ENCODE assay signal across 19 cellular contexts in the genomic region with DNA sequence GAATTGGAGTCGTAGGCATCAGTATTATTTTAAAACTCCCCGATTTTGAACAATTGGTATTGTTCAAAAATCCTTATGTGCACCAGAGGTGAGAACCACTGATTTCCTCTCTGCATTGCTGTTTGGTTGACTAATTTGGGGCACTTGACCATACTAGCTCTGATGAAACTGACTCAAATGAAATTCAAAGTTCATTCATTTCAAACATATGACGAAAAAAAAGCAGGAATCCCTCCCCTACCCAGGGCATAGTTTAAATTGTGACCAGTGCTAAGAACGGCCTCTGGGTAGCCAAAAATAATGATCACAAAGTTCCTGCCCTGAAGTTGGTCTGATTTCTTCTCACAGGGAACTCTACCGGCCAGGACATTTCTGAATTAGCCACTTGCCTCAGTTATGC.
A peak's percentile ranks its signal among the peaks of the same experiment; 100 is the strongest.
DNase-seq lines count a peak whose midpoint lies in the region; ATAC-seq, FAIRE-seq and TF ChIP-seq lines count a peak whose summit lies in the region.
"Had no signal": no experiment of that assay in that cellular context is flagged by ENCODE, and none has a peak within 500 bp of the region (broad histone marks: within the 10 kb centered on the region; RNA-seq: fewer than 3 reads in every experiment).

No MANE protein-coding gene starts in this region.

- DNase-seq in GM18507 (ENCODE audit: extremely low spot score, insufficient read length, low read depth) (no peak), right lobe of liver (no peak), A172 (ENCODE audit: low spot score) (no peak), NCI-H82 (lab: John Stamatoyannopoulos, UW) (no peak), CD14-positive monocyte (ENCODE audit: low spot score) (no peak), Karpas-422 (no peak)
- DNase-seq in stimulated activated effector memory CD8-positive, alpha-beta T cell treated with anti-CD3 and anti-CD28 coated beads, Interleukin-12 subunit alpha, Interleukin-12 subunit beta, amount 100 ng/mL, for 72 hours (ENCODE audit: low spot score in 2 of 2), result no peak
- DNase-seq: Calu3; CD8-positive, alpha-beta T cell; DMS79 treated with DMSO at 0.1 percent for 48 hours; GF-D8; H7; IMR-90 had no signal

- no peaks in the 10 kb centered on the region for H3K79me2 ChIP-seq in Karpas-422 (ENCODE audit: low read length)

- H3K27ac ChIP-seq in right lobe of liver (peak overlapping the region in 2 of 3 donors; percentile 3 to 61), Karpas-422 (ENCODE audit: low read length) (no peak overlapping the region)
- H3K27ac ChIP-seq: A549, BLaER1 had no signal

- H3K27ac Mint-ChIP-seq in activated T-helper 17 cell treated with anti-CD3 and anti-CD28 coated beads, Interleukin-2, amount 50 U/mL, for 72 hours, result no peak overlapping the region
- H3K27ac Mint-ChIP-seq in stimulated activated effector memory CD8-positive, alpha-beta T cell treated with anti-CD3 and anti-CD28 coated beads, Interleukin-12 subunit alpha, Interleukin-12 subunit beta, amount 100 ng/mL, for 72 hours, result no peak overlapping the region
- peak overlapping the region in 1 of 7 donors; percentile 50 for H3K27ac Mint-ChIP-seq in CD14-positive monocyte
- H3K27ac Mint-ChIP-seq: CD8-positive, alpha-beta T cell; GM23338 had no signal

- H3K27me3 Mint-ChIP-seq in activated T-helper 17 cell treated with anti-CD3 and anti-CD28 coated beads, Interleukin-2, amount 50 U/mL, for 72 hours, result no peaks in the 10 kb centered on the region
- peaks cover 0 to 42% (median 0%) of the 10 kb centered on the region in 3 donors for H3K27me3 Mint-ChIP-seq in CD14-positive monocyte (ENCODE audit: low read depth in 3 of 3)

- H3K4me2 ChIP-seq in Karpas-422 (ENCODE audit: low read depth, low read length, poor library complexity, severe bottlenecking), result no peak overlapping the region
- H3K4me2 ChIP-seq: A549, BLaER1, GM23338 had no signal

- intact Hi-C loops in right lobe of liver (cut with DNase I) (no loop called here), CD14-positive monocyte (cut with micrococcal nuclease) (loop anchor here (10.0 kb wide), 3 partner anchors 519 to 669 kb away; a partner anchor contains a TSS)

- H3K4me1 Mint-ChIP-seq in activated T-helper 17 cell treated with anti-CD3 and anti-CD28 coated beads, Interleukin-2, amount 50 U/mL, for 72 hours, result peaks cover 4% of the 10 kb centered on the region
- peaks cover 7% of the 10 kb centered on the region for H3K4me1 Mint-ChIP-seq in stimulated activated effector memory CD8-positive, alpha-beta T cell treated with anti-CD3 and anti-CD28 coated beads, Interleukin-12 subunit alpha, Interleukin-12 subunit beta, amount 100 ng/mL, for 72 hours
- peaks cover 39% of the 10 kb centered on the region for H3K4me1 Mint-ChIP-seq in CD14-positive monocyte
- H3K4me1 Mint-ChIP-seq: GM23338 had no signal

- H3K4me1 ChIP-seq in right lobe of liver, result peaks cover 0 to 18% (median 0%) of the 10 kb centered on the region in 4 donors
- no peaks in the 10 kb centered on the region for H3K4me1 ChIP-seq in Karpas-422 (ENCODE audit: low read length)
- H3K4me1 ChIP-seq: BLaER1 had no signal

- FAIRE-seq in GM18507 (lab: Jason Lieb, UNC), result peak; percentile 39
- FAIRE-seq: A549, K562 had no signal

- no peaks in the 10 kb centered on the region for H3K36me3 Mint-ChIP-seq in activated T-helper 17 cell treated with anti-CD3 and anti-CD28 coated beads, Interleukin-2, amount 50 U/mL, for 72 hours (ENCODE audit: low read depth)
- H3K36me3 Mint-ChIP-seq in stimulated activated effector memory CD8-positive, alpha-beta T cell treated with anti-CD3 and anti-CD28 coated beads, Interleukin-12 subunit alpha, Interleukin-12 subunit beta, amount 100 ng/mL, for 72 hours, result no peaks in the 10 kb centered on the region
- no peaks in the 10 kb centered on the region for H3K36me3 Mint-ChIP-seq in CD14-positive monocyte
- H3K36me3 Mint-ChIP-seq: CD8-positive, alpha-beta T cell had no signal

- 37% methylated on average over 5 of the region's 5 CpGs for WGBS in right lobe of liver (ENCODE audit: insufficient coverage, low coverage, low lambda C conversion rate, missing lambda C conversion rate)

- H3K4me3 ChIP-seq in right lobe of liver (no peak overlapping the region), Karpas-422 (ENCODE audit: low read length) (no peak overlapping the region)
- H3K4me3 ChIP-seq: A549, BLaER1, GM23338, K562 had no signal

- H3K9me2 ChIP-seq in Karpas-422 (replicated peaks; ENCODE audit: insufficient read depth, low read length), result no peaks in the 10 kb centered on the region

- TF ChIP-seq POLR2A in right lobe of liver (IDR thresholded peaks at IDR 0.05), result no peak

- H3K9me3 Mint-ChIP-seq in activated T-helper 17 cell treated with anti-CD3 and anti-CD28 coated beads, Interleukin-2, amount 50 U/mL, for 72 hours, result no peaks in the 10 kb centered on the region
- H3K9me3 Mint-ChIP-seq in stimulated activated effector memory CD8-positive, alpha-beta T cell treated with anti-CD3 and anti-CD28 coated beads, Interleukin-12 subunit alpha, Interleukin-12 subunit beta, amount 100 ng/mL, for 72 hours, result no peaks in the 10 kb centered on the region
- no peaks in the 10 kb centered on the region for H3K9me3 Mint-ChIP-seq in CD14-positive monocyte
- H3K9me3 Mint-ChIP-seq: CD8-positive, alpha-beta T cell; GM23338 had no signal

- H3K36me3 ChIP-seq in right lobe of liver, result no peaks in the 10 kb centered on the region
- H3K36me3 ChIP-seq in Karpas-422 (ENCODE audit: insufficient read depth, low read length), result no peaks in the 10 kb centered on the region
- H3K36me3 ChIP-seq: BLaER1 had no signal

- ATAC-seq in activated T-helper 17 cell treated with anti-CD3 and anti-CD28 coated beads, Interleukin-2, amount 50 U/mL, for 72 hours (replicated peaks), result peak; percentile 34
- peak; percentile 58 to 79 (median 70) for ATAC-seq in right lobe of liver
- peak; percentile 54 for ATAC-seq in stimulated activated effector memory CD8-positive, alpha-beta T cell treated with anti-CD3 and anti-CD28 coated beads, Interleukin-12 subunit alpha, Interleukin-12 subunit beta, amount 100 ng/mL, for 72 hours
- ATAC-seq: A549; CD8-positive, alpha-beta T cell; GM23338; HCT116; K562 had no signal

- H3K4me3 Mint-ChIP-seq in activated T-helper 17 cell treated with anti-CD3 and anti-CD28 coated beads, Interleukin-2, amount 50 U/mL, for 72 hours, result peak overlapping the region; percentile 32
- no peak overlapping the region for H3K4me3 Mint-ChIP-seq in stimulated activated effector memory CD8-positive, alpha-beta T cell treated with anti-CD3 and anti-CD28 coated beads, Interleukin-12 subunit alpha, Interleukin-12 subunit beta, amount 100 ng/mL, for 72 hours
- no peak overlapping the region for H3K4me3 Mint-ChIP-seq in CD14-positive monocyte
- H3K4me3 Mint-ChIP-seq: CD8-positive, alpha-beta T cell; GM23338 had no signal

- H2AFZ ChIP-seq in Karpas-422 (ENCODE audit: low read length), result no peak overlapping the region
- H2AFZ ChIP-seq: GM23338 had no signal

- H3K9ac ChIP-seq in Karpas-422 (ENCODE audit: low read length), result no peak overlapping the region
- H3K9ac ChIP-seq: BLaER1 had no signal

- H3K27me3 ChIP-seq in right lobe of liver, result no peaks in the 10 kb centered on the region
- no peaks in the 10 kb centered on the region for H3K27me3 ChIP-seq in Karpas-422 (ENCODE audit: low read length)

- no peak for TF ChIP-seq CTCF in right lobe of liver (IDR thresholded peaks at IDR 0.05)
- TF ChIP-seq CTCF in CD14-positive monocyte (IDR thresholded peaks at IDR 0.05), result no peak

- H3K9me3 ChIP-seq in right lobe of liver (no peaks in the 10 kb centered on the region), Karpas-422 (ENCODE audit: low read length) (no peaks in the 10 kb centered on the region)
- H3K9me3 ChIP-seq: A549 had no signal

- H4K20me1 ChIP-seq in Karpas-422 (ENCODE audit: insufficient read depth, low read depth, low read length), result no peaks in the 10 kb centered on the region

Comparison
In these comparisons a context has a peak if more than half of its experiments do, and no peak if none do; other contexts are left out.
1. intact Hi-C loops: an anchor here in CD14-positive monocyte (10.0 kb wide); none called in right lobe of liver.